ENCODE assay signal across 21 cellular contexts in the genomic region with DNA sequence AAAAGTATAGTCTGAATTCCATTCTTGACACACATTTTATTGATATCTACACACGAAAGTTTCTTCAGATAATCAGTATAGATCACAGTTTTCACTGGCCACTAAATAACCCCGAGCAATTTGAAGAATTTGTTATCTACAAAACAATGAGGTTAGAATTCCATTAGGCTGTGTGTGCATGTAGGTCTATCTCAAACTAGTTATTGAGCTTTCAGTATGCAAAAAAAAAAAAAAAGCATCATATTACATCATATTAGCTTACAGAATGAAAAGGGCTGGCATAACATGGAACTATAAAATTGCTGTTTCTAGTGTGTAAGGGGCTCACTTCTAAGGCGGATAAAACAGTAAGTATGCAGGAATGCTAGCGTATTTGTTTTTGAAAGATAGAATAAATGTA. TPM values are rescaled to one million over a fixed set of nuclear protein-coding genes. Genes with fewer than 3 reads are reported as not detected.
A peak's percentile ranks its signal among the peaks of the same experiment; 100 is the strongest.
DNase-seq lines count a peak whose midpoint lies in the region; ATAC-seq and TF ChIP-seq lines count a peak whose summit lies in the region.
"Had no signal": no experiment of that assay in that cellular context is flagged by ENCODE, and none has a peak within 500 bp of the region (broad histone marks: within the 10 kb centered on the region; RNA-seq: fewer than 3 reads in every experiment).

No MANE protein-coding gene starts in this region.

- TF ChIP-seq CTCF in AG10803 (conservative IDR thresholded peaks at IDR 0.05; ENCODE audit: low read length) (no peak), HEK293 (tag by site-specific recombination; IDR thresholded peaks at IDR 0.05) (no peak)

- CTCF ChIA-PET in HEK293 (lab: Yijun Ruan, JAX): interaction anchor here (0.6 to 1.3 kb wide), 4 partner anchors 9 to 145 kb away, joined by 3 read pairs; no protein-coding TSS in a partner anchor

- DNase-seq in AG10803 (ENCODE audit: low read depth) (peak; percentile 44), amniotic epithelial cell (ENCODE audit: low read depth) (peak; percentile 66), non-pigmented ciliary epithelial cell (ENCODE audit: low read depth) (peak; percentile 28), NCI-H1694 (lab: John Stamatoyannopoulos, UW) (no peak), posterior vena cava (ENCODE audit: low spot score) (no peak)
- DNase-seq: activated CD4-positive, alpha-beta T cell treated with anti-CD3 and anti-CD28 coated beads, Interleukin-2, amount 10 ng/mL, durations not matched to agents 24 days and 14 days; activated CD8-positive, alpha-beta memory T cell treated with anti-CD3 and anti-CD28 coated beads, Interleukin-2, amount 10 ng/mL, durations not matched to agents 7 days and 5 days; CD4-positive, alpha-beta T cell; head of caudate nucleus; NCI-H1092; NCI-H2029 treated with DMSO at 0.1 percent for 48 hours; NCI-H510A; NK-92 treated with Interleukin-12 subunit alpha and Interleukin-12 subunit beta, amount 100 ng/mL, for 24 hours; Peyer's patch; T-helper 17 cell had no signal

- ATAC-seq in HG03139 (IDR thresholded peaks at IDR 0.05; ENCODE audit: unreplicated experiment): no peak
- ATAC-seq: activated CD8-positive, alpha-beta memory T cell treated with anti-CD3 and anti-CD28 coated beads, Interleukin-2, amount 10 ng/mL, durations not matched to agents 7 days and 5 days; GM12878; natural killer cell treated with Interleukin-12 subunit alpha and Interleukin-12 subunit beta and Interleukin-15 and Interleukin-18, amount 100 ng/mL, for 72 hours; T-helper 17 cell had no signal

- no peak overlapping the region for H3K4me3 ChIP-seq in AG10803 (ENCODE audit: low read length)
- no peak overlapping the region for H3K4me3 ChIP-seq in HEK293 (ENCODE audit: low read depth, low read length)
- H3K4me3 ChIP-seq: GM12878, Peyer's patch, SJSA1 had no signal

- no peak overlapping the region for H3K27ac ChIP-seq in HEK293 (ENCODE audit: extremely low read depth, low read depth, low read length)
- H3K27ac ChIP-seq: parathyroid adenoma, Peyer's patch, SJSA1 had no signal

- H3K4me1 ChIP-seq in HEK293 (ENCODE audit: control insufficient read depth, insufficient read depth, low read length): no peaks in the 10 kb centered on the region
- H3K4me1 ChIP-seq: parathyroid adenoma, Peyer's patch, SJSA1 had no signal

- H3K9me3 ChIP-seq in HEK293 (ENCODE audit: control insufficient read depth, insufficient read depth, low read depth, low read length): no peaks in the 10 kb centered on the region
- H3K9me3 ChIP-seq: Peyer's patch, SJSA1 had no signal

- POLR2A ChIA-PET in HEK293 (lab: Yijun Ruan, JAX): interaction anchor here (0.6 kb wide), 1 partner anchor 482 kb away, joined by 4 read pairs; no protein-coding TSS in a partner anchor

- H3K36me3 ChIP-seq in HEK293 (ENCODE audit: control insufficient read depth in 2 of 2, insufficient read depth in 1 of 2, low read length in 2 of 2): no peaks in the 10 kb centered on the region
- H3K36me3 ChIP-seq: Peyer's patch, SJSA1 had no signal

- intact Hi-C loops in posterior vena cava (cut with DNase I): no loop called here

TF ChIP-seq in HEK293, 187 proteins besides CTCF, POLR2A, EP300 and RAD21:
- TF ChIP-seq GFI1B (tag by site-specific recombination; IDR thresholded peaks at IDR 0.05) (no peak), ZNF394 (tag by site-specific recombination; IDR thresholded peaks at IDR 0.05; ENCODE audit: borderline replicate concordance) (no peak), ZNF621 (tag by site-specific recombination; IDR thresholded peaks at IDR 0.05) (no peak), ZNF274 (IDR thresholded peaks at IDR 0.05; ENCODE audit: low read length) (no peak), ZNF274 (tag by site-specific recombination; IDR thresholded peaks at IDR 0.05; ENCODE audit: borderline replicate concordance) (no peak), ZNF660 (tag by site-specific recombination; IDR thresholded peaks at IDR 0.05) (no peak), HOXC10 (CRISPR knock-in tag; IDR thresholded peaks at IDR 0.05) (no peak), IKZF3 (tag by site-specific recombination; IDR thresholded peaks at IDR 0.05) (no peak), ZNF791 (tag by site-specific recombination; IDR thresholded peaks at IDR 0.05) (no peak), ZNF530 (tag by site-specific recombination; IDR thresholded peaks at IDR 0.05; ENCODE audit: low read depth) (no peak), ZNF23 (tag by site-specific recombination; IDR thresholded peaks at IDR 0.05; ENCODE audit: borderline replicate concordance) (no peak)
- TF ChIP-seq, protein P1, sequence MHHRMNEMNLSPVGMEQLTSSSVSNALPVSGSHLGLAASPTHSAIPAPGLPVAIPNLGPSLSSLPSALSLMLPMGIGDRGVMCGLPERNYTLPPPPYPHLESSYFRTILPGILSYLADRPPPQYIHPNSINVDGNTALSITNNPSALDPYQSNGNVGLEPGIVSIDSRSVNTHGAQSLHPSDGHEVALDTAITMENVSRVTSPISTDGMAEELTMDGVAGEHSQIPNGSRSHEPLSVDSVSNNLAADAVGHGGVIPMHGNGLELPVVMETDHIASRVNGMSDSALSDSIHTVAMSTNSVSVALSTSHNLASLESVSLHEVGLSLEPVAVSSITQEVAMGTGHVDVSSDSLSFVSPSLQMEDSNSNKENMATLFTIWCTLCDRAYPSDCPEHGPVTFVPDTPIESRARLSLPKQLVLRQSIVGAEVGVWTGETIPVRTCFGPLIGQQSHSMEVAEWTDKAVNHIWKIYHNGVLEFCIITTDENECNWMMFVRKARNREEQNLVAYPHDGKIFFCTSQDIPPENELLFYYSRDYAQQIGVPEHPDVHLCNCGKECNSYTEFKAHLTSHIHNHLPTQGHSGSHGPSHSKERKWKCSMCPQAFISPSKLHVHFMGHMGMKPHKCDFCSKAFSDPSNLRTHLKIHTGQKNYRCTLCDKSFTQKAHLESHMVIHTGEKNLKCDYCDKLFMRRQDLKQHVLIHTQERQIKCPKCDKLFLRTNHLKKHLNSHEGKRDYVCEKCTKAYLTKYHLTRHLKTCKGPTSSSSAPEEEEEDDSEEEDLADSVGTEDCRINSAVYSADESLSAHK (tag by site-specific recombination; IDR thresholded peaks at IDR 0.05): peak; percentile 74
- TF ChIP-seq, protein P2, sequence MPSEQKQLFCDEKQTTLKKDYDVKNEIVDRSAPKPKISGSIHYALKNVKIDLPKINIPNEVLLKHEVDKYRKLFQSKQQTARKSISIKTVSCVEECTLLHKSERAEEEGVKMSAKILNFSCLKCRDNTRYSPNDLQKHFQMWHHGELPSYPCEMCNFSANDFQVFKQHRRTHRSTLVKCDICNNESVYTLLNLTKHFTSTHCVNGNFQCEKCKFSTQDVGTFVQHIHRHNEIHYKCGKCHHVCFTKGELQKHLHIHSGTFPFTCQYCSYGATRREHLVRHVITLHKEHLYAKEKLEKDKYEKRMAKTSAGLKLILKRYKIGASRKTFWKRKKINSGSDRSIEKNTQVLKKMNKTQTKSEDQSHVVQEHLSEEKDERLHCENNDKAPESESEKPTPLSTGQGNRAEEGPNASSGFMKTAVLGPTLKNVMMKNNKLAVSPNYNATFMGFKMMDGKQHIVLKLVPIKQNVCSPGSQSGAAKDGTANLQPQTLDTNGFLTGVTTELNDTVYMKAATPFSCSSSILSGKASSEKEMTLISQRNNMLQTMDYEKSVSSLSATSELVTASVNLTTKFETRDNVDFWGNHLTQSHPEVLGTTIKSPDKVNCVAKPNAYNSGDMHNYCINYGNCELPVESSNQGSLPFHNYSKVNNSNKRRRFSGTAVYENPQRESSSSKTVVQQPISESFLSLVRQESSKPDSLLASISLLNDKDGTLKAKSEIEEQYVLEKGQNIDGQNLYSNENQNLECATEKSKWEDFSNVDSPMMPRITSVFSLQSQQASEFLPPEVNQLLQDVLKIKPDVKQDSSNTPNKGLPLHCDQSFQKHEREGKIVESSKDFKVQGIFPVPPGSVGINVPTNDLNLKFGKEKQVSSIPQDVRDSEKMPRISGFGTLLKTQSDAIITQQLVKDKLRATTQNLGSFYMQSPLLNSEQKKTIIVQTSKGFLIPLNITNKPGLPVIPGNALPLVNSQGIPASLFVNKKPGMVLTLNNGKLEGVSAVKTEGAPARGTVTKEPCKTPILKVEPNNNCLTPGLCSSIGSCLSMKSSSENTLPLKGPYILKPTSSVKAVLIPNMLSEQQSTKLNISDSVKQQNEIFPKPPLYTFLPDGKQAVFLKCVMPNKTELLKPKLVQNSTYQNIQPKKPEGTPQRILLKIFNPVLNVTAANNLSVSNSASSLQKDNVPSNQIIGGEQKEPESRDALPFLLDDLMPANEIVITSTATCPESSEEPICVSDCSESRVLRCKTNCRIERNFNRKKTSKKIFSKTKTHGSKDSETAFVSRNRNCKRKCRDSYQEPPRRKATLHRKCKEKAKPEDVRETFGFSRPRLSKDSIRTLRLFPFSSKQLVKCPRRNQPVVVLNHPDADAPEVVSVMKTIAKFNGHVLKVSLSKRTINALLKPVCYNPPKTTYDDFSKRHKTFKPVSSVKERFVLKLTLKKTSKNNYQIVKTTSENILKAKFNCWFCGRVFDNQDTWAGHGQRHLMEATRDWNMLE (tag by site-specific recombination; conservative IDR thresholded peaks at IDR 0.05; ENCODE audit: low read depth): no peak
- TF ChIP-seq, protein P3, sequence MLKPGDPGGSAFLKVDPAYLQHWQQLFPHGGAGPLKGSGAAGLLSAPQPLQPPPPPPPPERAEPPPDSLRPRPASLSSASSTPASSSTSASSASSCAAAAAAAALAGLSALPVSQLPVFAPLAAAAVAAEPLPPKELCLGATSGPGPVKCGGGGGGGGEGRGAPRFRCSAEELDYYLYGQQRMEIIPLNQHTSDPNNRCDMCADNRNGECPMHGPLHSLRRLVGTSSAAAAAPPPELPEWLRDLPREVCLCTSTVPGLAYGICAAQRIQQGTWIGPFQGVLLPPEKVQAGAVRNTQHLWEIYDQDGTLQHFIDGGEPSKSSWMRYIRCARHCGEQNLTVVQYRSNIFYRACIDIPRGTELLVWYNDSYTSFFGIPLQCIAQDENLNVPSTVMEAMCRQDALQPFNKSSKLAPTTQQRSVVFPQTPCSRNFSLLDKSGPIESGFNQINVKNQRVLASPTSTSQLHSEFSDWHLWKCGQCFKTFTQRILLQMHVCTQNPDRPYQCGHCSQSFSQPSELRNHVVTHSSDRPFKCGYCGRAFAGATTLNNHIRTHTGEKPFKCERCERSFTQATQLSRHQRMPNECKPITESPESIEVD (tag by site-specific recombination; IDR thresholded peaks at IDR 0.05): peak; percentile 52
- TF ChIP-seq, protein P4, sequence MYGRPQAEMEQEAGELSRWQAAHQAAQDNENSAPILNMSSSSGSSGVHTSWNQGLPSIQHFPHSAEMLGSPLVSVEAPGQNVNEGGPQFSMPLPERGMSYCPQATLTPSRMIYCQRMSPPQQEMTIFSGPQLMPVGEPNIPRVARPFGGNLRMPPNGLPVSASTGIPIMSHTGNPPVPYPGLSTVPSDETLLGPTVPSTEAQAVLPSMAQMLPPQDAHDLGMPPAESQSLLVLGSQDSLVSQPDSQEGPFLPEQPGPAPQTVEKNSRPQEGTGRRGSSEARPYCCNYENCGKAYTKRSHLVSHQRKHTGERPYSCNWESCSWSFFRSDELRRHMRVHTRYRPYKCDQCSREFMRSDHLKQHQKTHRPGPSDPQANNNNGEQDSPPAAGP (tag by site-specific recombination; IDR thresholded peaks at IDR 0.05): no peak

RNA-seq across cellular contexts. Expression of a gene that starts 59.5 kb away (rescaled TPM):
- total RNA-seq in posterior vena cava: 10 to 100 TPM; 10.2 to 15.1 TPM
- total RNA-seq: activated CD4-positive, alpha-beta T cell treated with anti-CD3 and anti-CD28 coated beads, Interleukin-2, amount 10 ng/mL, durations not matched to agents 24 days and 14 days; natural killer cell treated with Interleukin-12 subunit alpha and Interleukin-12 subunit beta and Interleukin-15 and Interleukin-18, amount 100 ng/mL, for 72 hours had no signal

Comparison
In these comparisons a context has a peak if more than half of its experiments do, and no peak if none do; other contexts are left out.
1. DNase-seq: peak in AG10803 (single experiment), amniotic epithelial cell (single experiment) and non-pigmented ciliary epithelial cell (single experiment); none in NCI-H1694 (single experiment) and posterior vena cava (single experiment).